ENCODE assay signal across 8 cellular contexts in the genomic region with DNA sequence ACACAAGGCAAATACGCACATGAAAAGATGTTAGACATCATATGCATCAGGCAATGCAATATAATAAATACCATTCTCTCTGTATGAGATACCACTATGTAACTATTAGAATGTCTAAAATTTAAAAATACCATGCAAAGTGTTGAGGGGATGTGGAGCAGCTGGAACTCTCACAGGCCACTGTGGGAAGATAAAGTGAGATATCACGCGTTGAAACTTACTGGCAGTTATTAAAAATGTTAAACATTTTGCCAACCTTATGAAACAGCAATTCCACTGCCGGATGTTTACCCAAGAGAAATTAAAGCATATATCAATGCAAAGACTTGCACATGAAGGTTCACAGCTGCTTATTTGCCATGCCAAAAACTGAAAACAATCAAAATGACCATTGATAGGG.
"Had no signal": no experiment of that assay in that cellular context is flagged by ENCODE, and none has a peak within 500 bp of the region (broad histone marks: within the 10 kb centered on the region; RNA-seq: fewer than 3 reads in every experiment).

No MANE protein-coding gene starts in this region.

- H3K4me3 ChIP-seq: GM23248, GM23338, HAP-1 had no signal

- DNase-seq: GM23248, GOT3, H7, H9, HCEC 1CT, HFFc6 had no signal
